Comparison of ENCODE assay signal across 23 cellular contexts in the genomic region with DNA sequence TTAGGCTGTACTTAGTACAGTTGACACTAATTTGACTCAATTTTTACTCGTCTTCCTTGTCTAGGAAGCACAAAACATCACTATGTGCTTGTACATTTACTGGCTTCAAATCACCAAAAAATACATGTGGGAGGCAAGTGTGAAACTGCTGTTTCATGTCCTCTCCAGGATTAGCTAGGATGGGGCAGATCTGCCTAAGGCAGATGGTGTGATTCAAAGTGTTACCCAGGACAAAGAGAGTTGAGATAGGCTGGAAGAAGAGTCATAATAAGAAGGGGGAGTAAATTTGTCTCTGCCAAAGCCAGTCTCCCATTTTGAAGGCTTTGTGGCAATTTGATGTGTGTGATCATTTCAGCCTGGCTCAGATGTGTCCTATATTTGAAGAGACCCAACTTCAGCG.
A peak's percentile ranks its signal among the peaks of the same experiment; 100 is the strongest.
DNase-seq lines count a peak whose midpoint lies in the region; ATAC-seq, FAIRE-seq and TF ChIP-seq lines count a peak whose summit lies in the region.
"Had no signal": no experiment of that assay in that cellular context is flagged by ENCODE, and none has a peak within 500 bp of the region (broad histone marks: within the 10 kb centered on the region; RNA-seq: fewer than 3 reads in every experiment).

No MANE protein-coding gene starts in this region.

- TF ChIP-seq CTCF in K562 (IDR thresholded peaks at IDR 0.05 in 2 of 3, conservative IDR thresholded peaks at IDR 0.05 in 1 of 3; ENCODE audit: insufficient read depth in 2 of 3, low read depth in 1 of 3, low read length in 3 of 3) (no peak), left ventricle myocardium inferior (IDR thresholded peaks at IDR 0.05; ENCODE audit: borderline replicate concordance) (no peak)

- H2AFZ ChIP-seq in K562 (ENCODE audit: low read depth, low read length): 0 out of 2 replicates have a peak overlapping the region, but pooled peaks have one; percentile 21
- H2AFZ ChIP-seq: GM23338 had no signal

- peak; percentile 15 for FAIRE-seq in K562 (lab: Jason Lieb, UNC)
- FAIRE-seq: A204.1, D721Med, GM12878, GM18507, H54 had no signal

- intact Hi-C loops in K562 (cut with micrococcal nuclease): no loop called here
- intact Hi-C loops in left ventricle myocardium inferior (cut with micrococcal nuclease): no loop called here

- TF ChIP-seq POLR2A in K562 (conservative IDR thresholded peaks at IDR 0.05): no peak

- in situ Hi-C loops in K562 (cut with MboI): no loop called here

- DNase-seq in Ammon's horn (ENCODE audit: low spot score): peak; percentile 57
- peak in 1 of 4 experiments; percentile 5 for DNase-seq in K562 (ENCODE audit: extremely low read depth in 1 of 4, low spot score in 3 of 4)
- DNase-seq in middle frontal gyrus (ENCODE audit: extremely low spot score, low spot score): peak; percentile 30
- no peak for DNase-seq in NCI-H2227 (lab: John Stamatoyannopoulos, UW; ENCODE audit: unreplicated experiment)
- no peak for DNase-seq in retina
- no peak for DNase-seq in left ventricle myocardium inferior
- DNase-seq: BE2C; CD4-positive, alpha-beta T cell; CD8-positive, alpha-beta memory T cell; DMS 273 treated with DMSO at 0.1 percent for 48 hours; DMS79; EL; GDM1; HFFc6 had no signal

- no peaks in the 10 kb centered on the region for H3K9me1 ChIP-seq in K562 (ENCODE audit: control insufficient read depth, insufficient read depth, low read length)

- no peak overlapping the region for H3K9ac ChIP-seq in K562 (ENCODE audit: insufficient read depth in 1 of 2, low read depth in 2 of 2, low read length in 2 of 2)
- H3K9ac ChIP-seq: BLaER1 treated with 17β-estradiol and CSF1 and Interleukin-3, amounts not matched to agents 10 nM and 100 nM had no signal

- no peaks in the 10 kb centered on the region for H3K4me1 ChIP-seq in K562 (replicated peaks in 1 of 2; ENCODE audit: control insufficient read depth in 2 of 2, insufficient read depth in 2 of 2, low read length in 2 of 2)
- no peaks in the 10 kb centered on the region for H3K4me1 ChIP-seq in left ventricle myocardium inferior
- H3K4me1 ChIP-seq: BE2C, HAP-1 had no signal

- no peak for TF ChIP-seq RAD21 in K562 (CRISPR knock-in tag; conservative IDR thresholded peaks at IDR 0.05 in 1 of 2, IDR thresholded peaks at IDR 0.05 in 1 of 2)

- no TSS peak for BruUV-seq in K562 (replicated peaks; lab: Mats Ljungman, UMichigan)

- H3K4me3 ChIP-seq in K562: no peak overlapping the region
- no peak overlapping the region for H3K4me3 ChIP-seq in left ventricle myocardium inferior
- H3K4me3 ChIP-seq: BLaER1 treated with 17β-estradiol and CSF1 and Interleukin-3, amounts not matched to agents 10 nM and 100 nM; GM12878; GM23338; HAP-1 had no signal

- no peaks in the 10 kb centered on the region for H4K20me1 ChIP-seq in K562 (replicated peaks; ENCODE audit: control insufficient read depth, insufficient read depth, low read length)
- H4K20me1 ChIP-seq: BLaER1 treated with 17β-estradiol and CSF1 and Interleukin-3, amounts not matched to agents 10 nM and 100 nM had no signal

- 15% methylated on average over 2 of the region's 2 CpGs for WGBS in K562 (ENCODE audit: insufficient coverage, low coverage, missing lambda C conversion rate)

- H3K79me2 ChIP-seq in K562 (ENCODE audit: control insufficient read depth, insufficient read depth, low read length): no peaks in the 10 kb centered on the region

- POLR2A ChIA-PET in K562 (lab: Yijun Ruan, JAX): interaction anchor here (0.6 kb wide), 1 partner anchor 51 kb away, joined by 3 read pairs; no protein-coding TSS in a partner anchor

- no peak for ATAC-seq in K562
- ATAC-seq: GM12878, GM23338 had no signal

- no peak overlapping the region for H3K27ac ChIP-seq in K562 (ENCODE audit: extremely low read depth, low read depth, low read length)
- no peak overlapping the region for H3K27ac ChIP-seq in left ventricle myocardium inferior (replicated peaks)
- H3K27ac ChIP-seq: 22Rv1; BLaER1 treated with 17β-estradiol and CSF1 and Interleukin-3, amounts not matched to agents 10 nM and 100 nM had no signal

- H3K9me3 ChIP-seq in K562 (replicated peaks; ENCODE audit: control insufficient read depth, insufficient read depth, low read depth, low read length) (no peaks in the 10 kb centered on the region), left ventricle myocardium inferior (replicated peaks) (no peaks in the 10 kb centered on the region)
- H3K9me3 ChIP-seq: BE2C, HAP-1 had no signal

- no peaks in the 10 kb centered on the region for H3K36me3 ChIP-seq in K562 (ENCODE audit: control insufficient read depth, insufficient read depth, low read length)
- no peaks in the 10 kb centered on the region for H3K36me3 ChIP-seq in left ventricle myocardium inferior
- H3K36me3 ChIP-seq: BE2C; BLaER1 treated with 17β-estradiol and CSF1 and Interleukin-3, amounts not matched to agents 10 nM and 100 nM; HAP-1 had no signal

- H3K4me2 ChIP-seq in K562 (ENCODE audit: insufficient read depth, low read length): no peak overlapping the region
- H3K4me2 ChIP-seq: BLaER1 treated with 17β-estradiol and CSF1 and Interleukin-3, amounts not matched to agents 10 nM and 100 nM; GM23338 had no signal

- CTCF ChIA-PET in K562 (lab: Yijun Ruan, JAX; ENCODE audit: low intra/inter-chr PET ratio): no interaction called here

- H3K27me3 ChIP-seq in K562 (ENCODE audit: control insufficient read depth in 2 of 2, insufficient read depth in 2 of 2, low read length in 2 of 2): no peaks in the 10 kb centered on the region
- no peaks in the 10 kb centered on the region for H3K27me3 ChIP-seq in left ventricle myocardium inferior (ENCODE audit: low read depth)
- H3K27me3 ChIP-seq: BE2C; BLaER1 treated with 17β-estradiol and CSF1 and Interleukin-3, amounts not matched to agents 10 nM and 100 nM had no signal

- TF ChIP-seq EP300 in K562 (IDR thresholded peaks at IDR 0.05; ENCODE audit: low read length): no peak

TF ChIP-seq in K562, 482 proteins besides CTCF, POLR2A, EP300 and RAD21 (continues in another document):
- TF ChIP-seq, protein P1, sequence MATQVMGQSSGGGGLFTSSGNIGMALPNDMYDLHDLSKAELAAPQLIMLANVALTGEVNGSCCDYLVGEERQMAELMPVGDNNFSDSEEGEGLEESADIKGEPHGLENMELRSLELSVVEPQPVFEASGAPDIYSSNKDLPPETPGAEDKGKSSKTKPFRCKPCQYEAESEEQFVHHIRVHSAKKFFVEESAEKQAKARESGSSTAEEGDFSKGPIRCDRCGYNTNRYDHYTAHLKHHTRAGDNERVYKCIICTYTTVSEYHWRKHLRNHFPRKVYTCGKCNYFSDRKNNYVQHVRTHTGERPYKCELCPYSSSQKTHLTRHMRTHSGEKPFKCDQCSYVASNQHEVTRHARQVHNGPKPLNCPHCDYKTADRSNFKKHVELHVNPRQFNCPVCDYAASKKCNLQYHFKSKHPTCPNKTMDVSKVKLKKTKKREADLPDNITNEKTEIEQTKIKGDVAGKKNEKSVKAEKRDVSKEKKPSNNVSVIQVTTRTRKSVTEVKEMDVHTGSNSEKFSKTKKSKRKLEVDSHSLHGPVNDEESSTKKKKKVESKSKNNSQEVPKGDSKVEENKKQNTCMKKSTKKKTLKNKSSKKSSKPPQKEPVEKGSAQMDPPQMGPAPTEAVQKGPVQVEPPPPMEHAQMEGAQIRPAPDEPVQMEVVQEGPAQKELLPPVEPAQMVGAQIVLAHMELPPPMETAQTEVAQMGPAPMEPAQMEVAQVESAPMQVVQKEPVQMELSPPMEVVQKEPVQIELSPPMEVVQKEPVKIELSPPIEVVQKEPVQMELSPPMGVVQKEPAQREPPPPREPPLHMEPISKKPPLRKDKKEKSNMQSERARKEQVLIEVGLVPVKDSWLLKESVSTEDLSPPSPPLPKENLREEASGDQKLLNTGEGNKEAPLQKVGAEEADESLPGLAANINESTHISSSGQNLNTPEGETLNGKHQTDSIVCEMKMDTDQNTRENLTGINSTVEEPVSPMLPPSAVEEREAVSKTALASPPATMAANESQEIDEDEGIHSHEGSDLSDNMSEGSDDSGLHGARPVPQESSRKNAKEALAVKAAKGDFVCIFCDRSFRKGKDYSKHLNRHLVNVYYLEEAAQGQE (CRISPR knock-in tag; IDR thresholded peaks at IDR 0.05; ENCODE audit: low read depth): no peak

Comparison
In these comparisons a context has a peak if more than half of its experiments do, and no peak if none do; other contexts are left out.
1. DNase-seq: peak in Ammon's horn (single experiment) and middle frontal gyrus (single experiment); none in NCI-H2227 (single experiment), retina (single experiment) and left ventricle myocardium inferior (single experiment).